ENCODE assay signal across 8 cellular contexts in genomic region chr12:118016424-118017264, GRCh38. TPM values are rescaled to one million over a fixed set of nuclear protein-coding genes. Genes with fewer than 3 reads are reported as not detected.
DNase-seq lines count a peak whose midpoint lies in the region; ATAC-seq lines count a peak whose summit lies in the region.

Gene RFC5 (plus strand): TSS chr12:118016703. CDS start chr12:118016828, 125 bp downstream.

- peaks cover 36% of the 10 kb centered on the region for H3K36me3 Mint-ChIP-seq in activated CD8-positive, alpha-beta T cell treated with anti-CD3 and anti-CD28 coated beads, Interleukin-2, amount 10 ng/mL, durations not matched to agents 7 days and 5 days (ENCODE audit: low read depth)

- DNase-seq in CMK (ENCODE audit: low read depth), result peak; percentile 96
- DNase-seq in HS-5 (ENCODE audit: low read depth), result peak; percentile 80
- peak; percentile 85 for DNase-seq in NK-92 (lab: John Stamatoyannopoulos, UW; ENCODE audit: unreplicated experiment)
- DNase-seq in activated CD8-positive, alpha-beta T cell treated with anti-CD3 and anti-CD28 coated beads, Interleukin-2, amount 10 ng/mL, durations not matched to agents 7 days and 5 days, result peak; percentile 98
- peak; percentile 96 for DNase-seq in effector CD8-positive, alpha-beta T cell (lab: John Stamatoyannopoulos, UW)
- peak; percentile 98 for DNase-seq in lung microvascular endothelial cell (ENCODE audit: low read depth in 2 of 2)
- peak; percentile 94 to 97 (median 96) for DNase-seq in stimulated activated CD4-positive, alpha-beta T cell treated with anti-CD3 and anti-CD28 coated beads, TNF-alpha, amount 100 ng/mL, for 4 hours (ENCODE audit: low read depth in 3 of 3)

- H3K9me3 Mint-ChIP-seq in activated CD8-positive, alpha-beta T cell treated with anti-CD3 and anti-CD28 coated beads, Interleukin-2, amount 10 ng/mL, durations not matched to agents 7 days and 5 days (ENCODE audit: insufficient read depth), result no peaks in the 10 kb centered on the region

- peaks cover 31% of the 10 kb centered on the region for H3K4me1 Mint-ChIP-seq in activated CD8-positive, alpha-beta T cell treated with anti-CD3 and anti-CD28 coated beads, Interleukin-2, amount 10 ng/mL, durations not matched to agents 7 days and 5 days (ENCODE audit: low read depth)

- peak; percentile 94 for ATAC-seq in GM19468 (IDR thresholded peaks at IDR 0.05; ENCODE audit: extremely low read depth, unreplicated experiment)
- peak; percentile 96 for ATAC-seq in activated CD8-positive, alpha-beta T cell treated with anti-CD3 and anti-CD28 coated beads, Interleukin-2, amount 10 ng/mL, durations not matched to agents 7 days and 5 days

- CTCF ChIA-PET in activated CD8-positive, alpha-beta T cell treated with anti-CD3 and anti-CD28 coated beads, Interleukin-2, amount 10 ng/mL, durations not matched to agents 7 days and 5 days (lab: Charles Lee), result interaction anchor here (1.2 to 2.9 kb wide), 5 partner anchors 38 to 360 kb away, joined by 4 to 21 read pairs (median 6); partner anchors contain the start of gene SUDS3

- POLR2A ChIA-PET in activated CD8-positive, alpha-beta T cell treated with anti-CD3 and anti-CD28 coated beads, Interleukin-2, amount 10 ng/mL, durations not matched to agents 7 days and 5 days (lab: Charles Lee), result interaction anchor here (0.6 to 2.1 kb wide), 9 partner anchors 18 to 909 kb away, joined by 3 to 10 read pairs (median 3); partner anchors contain the start of genes PEBP1 and WSB2

- H3K4me3 Mint-ChIP-seq in activated CD8-positive, alpha-beta T cell treated with anti-CD3 and anti-CD28 coated beads, Interleukin-2, amount 10 ng/mL, durations not matched to agents 7 days and 5 days, result peak within 1 kb of the TSS; percentile 98

- H3K27ac Mint-ChIP-seq in activated CD8-positive, alpha-beta T cell treated with anti-CD3 and anti-CD28 coated beads, Interleukin-2, amount 10 ng/mL, durations not matched to agents 7 days and 5 days, result peak within 1 kb of the TSS; percentile 94

- H3K27me3 Mint-ChIP-seq in activated CD8-positive, alpha-beta T cell treated with anti-CD3 and anti-CD28 coated beads, Interleukin-2, amount 10 ng/mL, durations not matched to agents 7 days and 5 days (ENCODE audit: low read depth), result peaks cover 6% of the 10 kb centered on the region

RNA-seq across cellular contexts. Expression of gene RFC5, which starts in this region (rescaled TPM):
- total RNA-seq in activated CD8-positive, alpha-beta T cell treated with anti-CD3 and anti-CD28 coated beads, Interleukin-2, amount 10 ng/mL, durations not matched to agents 7 days and 5 days, result 10 to 100 TPM; 52.5 to 57.6 TPM
- total RNA-seq in lung microvascular endothelial cell, result 12.1 and 15.3 TPM in 2 replicates

Comparison
In these comparisons a context has a peak if more than half of its experiments do, and no peak if none do; other contexts are left out.
1. Peak in every context shown above with its lines: DNase-seq and ATAC-seq.